In genomic region chr3:122407946-122408345, GRCh38 we compare ENCODE assay signal across 18 cellular contexts. TPM values are rescaled to one million over a fixed set of nuclear protein-coding genes. Genes with fewer than 3 reads are reported as not detected.
DNase-seq lines count a peak whose midpoint lies in the region; ATAC-seq and FAIRE-seq lines count a peak whose summit lies in the region.
"Had no signal": no experiment of that assay in that cellular context is flagged by ENCODE, and none has a peak within 500 bp of the region (broad histone marks: within the 10 kb centered on the region; RNA-seq: fewer than 3 reads in every experiment).

No MANE protein-coding gene starts in this region.

- H3K27me3 Mint-ChIP-seq in activated naive CD4-positive, alpha-beta T cell treated with anti-CD3 and anti-CD28 coated beads for 36 hours (ENCODE audit: low read depth), result no peaks in the 10 kb centered on the region
- no peaks in the 10 kb centered on the region for H3K27me3 Mint-ChIP-seq in memory B cell
- H3K27me3 Mint-ChIP-seq: CD4-positive, CD25-positive, alpha-beta regulatory T cell; CD8-positive, alpha-beta memory T cell had no signal

- peaks cover 39% of the 10 kb centered on the region for H3K4me1 Mint-ChIP-seq in activated naive CD4-positive, alpha-beta T cell treated with anti-CD3 and anti-CD28 coated beads for 36 hours (ENCODE audit: low read depth)
- peaks cover 24% of the 10 kb centered on the region for H3K4me1 Mint-ChIP-seq in memory B cell

- peak; percentile 33 for FAIRE-seq in GM18507 (lab: Jason Lieb, UNC)
- FAIRE-seq: G401.6, GM12891 had no signal

- intact Hi-C loops in activated naive CD4-positive, alpha-beta T cell treated with anti-CD3 and anti-CD28 coated beads for 36 hours (cut with micrococcal nuclease), result no loop called here

- CTCF ChIA-PET in activated naive CD4-positive, alpha-beta T cell treated with anti-CD3 and anti-CD28 coated beads for 36 hours (lab: Charles Lee), result interaction anchor here (1.0 to 2.1 kb wide), 3 partner anchors 14 to 94 kb away, joined by 3 to 8 read pairs (median 7); no protein-coding TSS in a partner anchor

- no peaks in the 10 kb centered on the region for H3K9me3 Mint-ChIP-seq in activated naive CD4-positive, alpha-beta T cell treated with anti-CD3 and anti-CD28 coated beads for 36 hours
- H3K9me3 Mint-ChIP-seq in memory B cell, result no peaks in the 10 kb centered on the region
- H3K9me3 Mint-ChIP-seq: CD4-positive, CD25-positive, alpha-beta regulatory T cell; CD8-positive, alpha-beta memory T cell; HFFc6 had no signal

- ATAC-seq in memory B cell (ENCODE audit: low read depth) (no peak), GM18870 (IDR thresholded peaks at IDR 0.05; ENCODE audit: unreplicated experiment) (no peak)
- ATAC-seq: HCT116 had no signal

- H3K27ac Mint-ChIP-seq in activated naive CD4-positive, alpha-beta T cell treated with anti-CD3 and anti-CD28 coated beads for 36 hours, result peak overlapping the region; percentile 4
- peak overlapping the region; percentile 12 for H3K27ac Mint-ChIP-seq in memory B cell
- H3K27ac Mint-ChIP-seq: HFFc6 had no signal

- DNase-seq in activated naive CD4-positive, alpha-beta T cell treated with anti-CD3 and anti-CD28 coated beads for 36 hours, result no peak
- DNase-seq in activated naive CD4-positive, alpha-beta T cell treated with anti-CD3 and anti-CD28 coated beads, Interleukin-2, amount 50 U/mL, for 16 hours, result no peak
- no peak for DNase-seq in GM18507 (ENCODE audit: extremely low spot score, insufficient read length, low read depth)
- no peak for DNase-seq in memory B cell (ENCODE audit: low spot score in 2 of 2)
- no peak for DNase-seq in DMS53 (lab: John Stamatoyannopoulos, UW)
- DNase-seq: BE2C; C1 segment of cervical spinal cord; CD4-positive, CD25-positive, alpha-beta regulatory T cell; CD8-positive, alpha-beta memory T cell; COR-L47; DMS 273 treated with DMSO at 0.1 percent for 48 hours; GOT3; H7; HFFc6 had no signal

- peaks cover 24% of the 10 kb centered on the region for H3K36me3 Mint-ChIP-seq in activated naive CD4-positive, alpha-beta T cell treated with anti-CD3 and anti-CD28 coated beads for 36 hours (ENCODE audit: low read depth)
- peaks cover 21% of the 10 kb centered on the region for H3K36me3 Mint-ChIP-seq in memory B cell

- H3K4me3 Mint-ChIP-seq in activated naive CD4-positive, alpha-beta T cell treated with anti-CD3 and anti-CD28 coated beads for 36 hours, result no peak overlapping the region
- H3K4me3 Mint-ChIP-seq in memory B cell, result no peak overlapping the region
- H3K4me3 Mint-ChIP-seq: CD4-positive, CD25-positive, alpha-beta regulatory T cell; CD8-positive, alpha-beta memory T cell; HFFc6 had no signal

RNA-seq across cellular contexts. Expression of gene WDR5B, which starts 7.9 kb away (rescaled TPM):
- 1 to 10 TPM; 2.3 to 2.9 TPM for total RNA-seq in activated naive CD4-positive, alpha-beta T cell treated with anti-CD3 and anti-CD28 coated beads for 36 hours

RNA-seq across cellular contexts. Expression of gene FAM162A, which starts 24.0 kb away (rescaled TPM):
- 100 to 1,000 TPM; 111 to 112 TPM for total RNA-seq in activated naive CD4-positive, alpha-beta T cell treated with anti-CD3 and anti-CD28 coated beads for 36 hours

RNA-seq across cellular contexts. Expression of gene MIX23, which starts 24.9 kb away (rescaled TPM):
- 10 to 100 TPM; 90.5 to 96.1 TPM for total RNA-seq in activated naive CD4-positive, alpha-beta T cell treated with anti-CD3 and anti-CD28 coated beads for 36 hours
